In the genomic region with DNA sequence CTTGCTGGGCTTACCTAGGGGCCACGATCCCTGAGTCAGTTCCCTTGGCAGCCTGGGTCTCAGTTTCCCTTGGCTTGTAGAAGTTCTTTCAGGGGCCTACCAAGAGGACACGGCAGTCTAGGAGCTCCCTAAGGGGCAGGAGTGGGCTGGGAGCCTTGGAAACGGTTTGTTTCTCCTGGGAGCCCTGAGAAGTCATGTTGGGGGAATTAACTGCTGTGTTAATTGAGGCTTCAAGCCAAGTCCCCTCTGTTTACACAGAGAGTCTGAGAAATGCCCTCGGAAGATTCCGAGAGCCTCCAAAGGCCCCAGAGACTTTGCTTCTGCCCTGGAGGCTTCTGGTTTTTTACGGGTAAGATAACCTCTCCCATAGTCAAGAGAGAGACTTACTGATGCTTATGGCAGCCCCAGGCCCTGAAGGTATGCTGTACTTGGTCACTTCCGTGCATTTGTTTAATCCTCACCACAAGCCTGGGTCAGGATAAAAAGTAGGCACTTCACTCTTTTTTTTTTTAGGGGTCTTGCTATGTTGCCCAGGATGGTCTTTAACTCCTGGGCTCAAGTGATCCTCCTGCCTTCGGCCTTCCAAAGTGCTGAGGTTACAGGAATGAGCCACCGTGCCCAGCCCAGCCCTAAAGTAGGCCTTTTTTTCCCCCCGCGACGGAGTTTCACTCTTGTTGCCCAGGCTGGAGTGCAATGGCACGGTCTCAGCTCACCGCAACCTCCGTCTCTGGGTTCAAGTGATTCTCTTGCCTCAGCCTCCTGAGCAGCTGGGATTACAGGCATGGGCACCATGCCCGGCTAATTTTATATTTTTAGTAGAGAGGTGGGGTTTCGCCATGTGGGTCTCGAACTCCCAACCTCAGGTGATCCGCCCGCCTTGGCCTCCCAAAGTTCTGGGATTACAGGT, we compare ENCODE assay signal across 9 cellular contexts. TPM values are rescaled to one million over a fixed set of nuclear protein-coding genes. Genes with fewer than 3 reads are reported as not detected.
DNase-seq lines count a peak whose midpoint lies in the region; ATAC-seq and TF ChIP-seq lines count a peak whose summit lies in the region.
"Had no signal": no experiment of that assay in that cellular context is flagged by ENCODE, and none has a peak within 500 bp of the region (broad histone marks: within the 10 kb centered on the region; RNA-seq: fewer than 3 reads in every experiment).

No MANE protein-coding gene starts in this region.

- ATAC-seq in naive thymus-derived CD4-positive, alpha-beta T cell, result no peak
- ATAC-seq in HG03108 (IDR thresholded peaks at IDR 0.05; ENCODE audit: unreplicated experiment) (no peak), HG03045 (IDR thresholded peaks at IDR 0.05; ENCODE audit: unreplicated experiment) (no peak)

- no peaks in the 10 kb centered on the region for H3K9me3 Mint-ChIP-seq in naive thymus-derived CD4-positive, alpha-beta T cell

- DNase-seq in Jurkat, Clone E6-1 (ENCODE audit: low read depth, low spot score), result no peak
- DNase-seq in choroid plexus epithelial cell (ENCODE audit: low read depth) (peak; percentile 36), midbrain (lab: John Stamatoyannopoulos, UW) (no peak)
- DNase-seq in naive thymus-derived CD4-positive, alpha-beta T cell, result no peak
- no peak for DNase-seq in stimulated activated CD4-positive, alpha-beta T cell treated with anti-CD3 and anti-CD28 coated beads, Interleukin-4, amount 100 ng/mL, for 4 hours
- DNase-seq: NCI-H1048 had no signal

- intact Hi-C loops in naive thymus-derived CD4-positive, alpha-beta T cell (cut with micrococcal nuclease), result loop anchor here (5.0 kb wide), 2 partner anchors 373 to 873 kb away; a partner anchor contains a TSS

- H3K9me3 ChIP-seq in naive thymus-derived CD4-positive, alpha-beta T cell (ENCODE audit: control insufficient read depth in 2 of 3, low read length in 3 of 3), result no peaks in the 10 kb centered on the region

- no peaks in the 10 kb centered on the region for H3K36me3 ChIP-seq in ACC112 (ENCODE audit: insufficient read depth, low read length)
- no peaks in the 10 kb centered on the region for H3K36me3 ChIP-seq in naive thymus-derived CD4-positive, alpha-beta T cell (ENCODE audit: control insufficient read depth in 2 of 3, insufficient read depth in 3 of 3, low read length in 3 of 3)

- H3K4me1 ChIP-seq in ACC112 (ENCODE audit: control insufficient read depth, insufficient read depth, low read length, unreplicated experiment), result peaks cover 39% of the 10 kb centered on the region
- H3K4me1 ChIP-seq in naive thymus-derived CD4-positive, alpha-beta T cell (ENCODE audit: control insufficient read depth in 2 of 2, insufficient read depth in 2 of 2, low read length in 2 of 2), result peaks cover 80 to 87% of the 10 kb centered on the region in 2 donors

- peaks cover 35 to 82% (median 73%) of the 10 kb centered on the region in 7 donors for H3K4me1 Mint-ChIP-seq in naive thymus-derived CD4-positive, alpha-beta T cell

- H3K4me3 Mint-ChIP-seq in naive thymus-derived CD4-positive, alpha-beta T cell, result peak overlapping the region; percentile 85 to 94 (median 89)

- no peak overlapping the region for H2AFZ ChIP-seq in ACC112 (ENCODE audit: low read length, unreplicated experiment)

- TF ChIP-seq CTCF in choroid plexus epithelial cell (conservative IDR thresholded peaks at IDR 0.05; ENCODE audit: low read depth, low read length), result no peak

- no peaks in the 10 kb centered on the region for H3K27me3 Mint-ChIP-seq in naive thymus-derived CD4-positive, alpha-beta T cell

- CTCF ChIA-PET in naive thymus-derived CD4-positive, alpha-beta T cell (lab: Charles Lee), result interaction anchor here (0.9 to 3.3 kb wide), 6 partner anchors 11 to 61 kb away, joined by 3 to 32 read pairs (median 6); a partner anchor contains a TSS

- H3K27ac ChIP-seq in ACC112 (ENCODE audit: low read depth, low read length), result peak overlapping the region; percentile 92
- peak overlapping the region; percentile 90 for H3K27ac ChIP-seq in naive thymus-derived CD4-positive, alpha-beta T cell (ENCODE audit: low read depth, low read length)

- H3K4me3 ChIP-seq in ACC112 (ENCODE audit: low read depth, low read length) (no peak overlapping the region), choroid plexus epithelial cell (ENCODE audit: low read depth, low read length) (no peak overlapping the region)
- H3K4me3 ChIP-seq in Jurkat, Clone E6-1 (ENCODE audit: low read length), result peak overlapping the region; percentile 51
- H3K4me3 ChIP-seq in naive thymus-derived CD4-positive, alpha-beta T cell (ENCODE audit: low read length), result peak overlapping the region; percentile 60

- no peaks in the 10 kb centered on the region for H3K79me2 ChIP-seq in ACC112 (ENCODE audit: control insufficient read depth, insufficient read depth, low read length, unreplicated experiment)

- peaks cover 0 to 15% (median 0%) of the 10 kb centered on the region in 5 donors for H3K36me3 Mint-ChIP-seq in naive thymus-derived CD4-positive, alpha-beta T cell

- POLR2A ChIA-PET in naive thymus-derived CD4-positive, alpha-beta T cell (lab: Charles Lee), result interaction anchor here (0.6 to 12.7 kb wide), 9 partner anchors 8 to 373 kb away, joined by 4 to 283 read pairs (median 11); a partner anchor contains a TSS

- peak overlapping the region; percentile 92 to 99 (median 97) for H3K27ac Mint-ChIP-seq in naive thymus-derived CD4-positive, alpha-beta T cell

- H3K27me3 ChIP-seq in ACC112 (ENCODE audit: insufficient read depth, low read length), result no peaks in the 10 kb centered on the region
- H3K27me3 ChIP-seq in naive thymus-derived CD4-positive, alpha-beta T cell (ENCODE audit: control insufficient read depth in 2 of 2, insufficient read depth in 2 of 2, low read length in 2 of 2), result no peaks in the 10 kb centered on the region

RNA-seq across cellular contexts. Expression of a gene that starts 15.1 kb away (rescaled TPM):
- polyA plus RNA-seq in Jurkat, Clone E6-1 (2012; ENCODE audit: insufficient read depth, insufficient read length), result 52.0 TPM
- 100 to 1,000 TPM; 135 to 558 (median 246) TPM for total RNA-seq in naive thymus-derived CD4-positive, alpha-beta T cell
- 100 to 1,000 TPM; 121 to 139 TPM for polyA plus RNA-seq in naive thymus-derived CD4-positive, alpha-beta T cell

RNA-seq across cellular contexts. Expression of a gene that starts 15.2 kb away (rescaled TPM):
- 137 TPM for polyA plus RNA-seq in Jurkat, Clone E6-1 (2012; ENCODE audit: insufficient read depth, insufficient read length)
- total RNA-seq in naive thymus-derived CD4-positive, alpha-beta T cell, result 10 to 100 TPM; 42.6 to 76.2 (median 68.5) TPM
- 10 to 100 TPM; 45.9 to 63.7 TPM for polyA plus RNA-seq in naive thymus-derived CD4-positive, alpha-beta T cell

RNA-seq across cellular contexts. Expression of a gene that starts 47.3 kb away (rescaled TPM):
- polyA plus RNA-seq in Jurkat, Clone E6-1 (2012; ENCODE audit: insufficient read depth, insufficient read length), result 24.0 TPM
- 10 to 100 TPM; 18.0 to 72.7 (median 22.4) TPM for total RNA-seq in naive thymus-derived CD4-positive, alpha-beta T cell
- polyA plus RNA-seq in naive thymus-derived CD4-positive, alpha-beta T cell, result 1 to 10 TPM; 1.7 to 2.0 TPM

RNA-seq across cellular contexts. Expression of a gene that starts 48.8 kb away (rescaled TPM):
- 52.9 TPM for polyA plus RNA-seq in Jurkat, Clone E6-1 (2012; ENCODE audit: insufficient read depth, insufficient read length)
- total RNA-seq in naive thymus-derived CD4-positive, alpha-beta T cell, result 10 to 100 TPM; 64.2 to 96.4 (median 87.8) TPM
- 10 to 100 TPM; 22.6 to 36.3 TPM for polyA plus RNA-seq in naive thymus-derived CD4-positive, alpha-beta T cell

Comparison
In these comparisons a context has a peak if more than half of its experiments do, and no peak if none do; other contexts are left out.
1. H3K4me3 ChIP-seq: peak in Jurkat, Clone E6-1 (single experiment) and naive thymus-derived CD4-positive, alpha-beta T cell (single experiment); none in ACC112 (single experiment) and choroid plexus epithelial cell (single experiment).